ENCODE assay signal across 9 cellular contexts in genomic region chr5:126917918-126918623, GRCh38.
A peak's percentile ranks its signal among the peaks of the same experiment; 100 is the strongest.
DNase-seq lines count a peak whose midpoint lies in the region; ATAC-seq lines count a peak whose summit lies in the region.
"Had no signal": no experiment of that assay in that cellular context is flagged by ENCODE, and none has a peak within 500 bp of the region (broad histone marks: within the 10 kb centered on the region; RNA-seq: fewer than 3 reads in every experiment).

No MANE protein-coding gene starts in this region.

- ATAC-seq in stimulated activated naive B cell treated with anti-CD40 and anti-IgM and Interleukin-4, amounts not matched to agents 10 μg/mL and 1 μg/mL and 100 μg/mL, for 72 hours (replicated peaks): no peak

- peaks cover 26 to 48% of the 10 kb centered on the region in 2 donors for H3K4me1 Mint-ChIP-seq in stimulated activated naive B cell treated with anti-CD40 and anti-IgM and Interleukin-4, amounts not matched to agents 10 μg/mL and 1 μg/mL and 100 μg/mL, for 72 hours

- H3K9me3 Mint-ChIP-seq in stimulated activated naive B cell treated with anti-CD40 and anti-IgM and Interleukin-4, amounts not matched to agents 10 μg/mL and 1 μg/mL and 100 μg/mL, for 72 hours: no peaks in the 10 kb centered on the region
- H3K9me3 Mint-ChIP-seq: activated naive CD4-positive, alpha-beta T cell treated with anti-CD3 and anti-CD28 coated beads, Interleukin-2, amount 50 U/mL, for 24 hours had no signal

- no peak overlapping the region for H3K27ac Mint-ChIP-seq in stimulated activated naive B cell treated with anti-CD40 and anti-IgM and Interleukin-4, amounts not matched to agents 10 μg/mL and 1 μg/mL and 100 μg/mL, for 72 hours
- H3K27ac Mint-ChIP-seq: activated naive CD4-positive, alpha-beta T cell treated with anti-CD3 and anti-CD28 coated beads, Interleukin-2, amount 50 U/mL, for 24 hours had no signal

- no peak overlapping the region for H3K4me3 Mint-ChIP-seq in stimulated activated naive B cell treated with anti-CD40 and anti-IgM and Interleukin-4, amounts not matched to agents 10 μg/mL and 1 μg/mL and 100 μg/mL, for 72 hours
- H3K4me3 Mint-ChIP-seq: activated naive CD4-positive, alpha-beta T cell treated with anti-CD3 and anti-CD28 coated beads, Interleukin-2, amount 50 U/mL, for 24 hours had no signal

- DNase-seq in DMS79 treated with DMSO at 0.1 percent for 48 hours (lab: John Stamatoyannopoulos, UW) (peak; percentile 37), NCI-H2081 treated with DMSO at 0.1 percent for 48 hours (lab: John Stamatoyannopoulos, UW) (peak; percentile 54), astrocyte of the hippocampus (ENCODE audit: low read depth, low spot score) (peak; percentile 37), left kidney (ENCODE audit: low read depth, low spot score) (peak; percentile 88), A172 (ENCODE audit: low spot score) (no peak), CD1c-positive myeloid dendritic cell (ENCODE audit: extremely low spot score) (no peak), HK-2 (ENCODE audit: unreplicated experiment) (no peak)
- no peak for DNase-seq in stimulated activated naive B cell treated with anti-CD40 and anti-IgM and Interleukin-4, amounts not matched to agents 10 μg/mL and 1 μg/mL and 100 μg/mL, for 72 hours

- H3K27me3 Mint-ChIP-seq in stimulated activated naive B cell treated with anti-CD40 and anti-IgM and Interleukin-4, amounts not matched to agents 10 μg/mL and 1 μg/mL and 100 μg/mL, for 72 hours: no peaks in the 10 kb centered on the region
- H3K27me3 Mint-ChIP-seq: activated naive CD4-positive, alpha-beta T cell treated with anti-CD3 and anti-CD28 coated beads, Interleukin-2, amount 50 U/mL, for 24 hours had no signal

- peaks cover 39 to 51% of the 10 kb centered on the region in 2 donors for H3K36me3 Mint-ChIP-seq in stimulated activated naive B cell treated with anti-CD40 and anti-IgM and Interleukin-4, amounts not matched to agents 10 μg/mL and 1 μg/mL and 100 μg/mL, for 72 hours

Comparison
In these comparisons a context has a peak if more than half of its experiments do, and no peak if none do; other contexts are left out.
1. DNase-seq: peak in DMS79 treated with DMSO at 0.1 percent for 48 hours (single experiment), NCI-H2081 treated with DMSO at 0.1 percent for 48 hours (single experiment), astrocyte of the hippocampus (single experiment) and left kidney (single experiment); none in A172 (single experiment), CD1c-positive myeloid dendritic cell (single experiment), HK-2 (single experiment) and stimulated activated naive B cell treated with anti-CD40 and anti-IgM and Interleukin-4, amounts not matched to agents 10 μg/mL and 1 μg/mL and 100 μg/mL, for 72 hours (single experiment).